ENCODE assay signal across 9 cellular contexts in the genomic region with DNA sequence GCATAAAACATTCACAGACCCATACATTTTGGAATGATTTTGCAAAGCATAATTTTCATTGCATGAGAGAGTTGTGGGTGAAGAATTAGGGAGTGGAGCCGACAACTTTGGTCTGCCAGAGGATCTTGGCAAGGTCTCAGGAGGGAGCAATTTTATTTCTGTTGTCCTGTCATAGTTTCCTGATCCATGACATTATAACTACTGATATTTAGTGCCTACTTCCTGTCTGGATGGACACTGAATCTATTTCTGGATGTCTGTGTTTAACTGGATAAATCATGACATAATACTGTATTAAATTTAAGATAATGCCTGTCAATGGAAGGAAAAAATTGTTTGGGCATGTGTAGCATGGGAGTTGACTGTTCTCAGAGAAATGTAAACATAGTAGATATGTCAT. TPM values are rescaled to one million over a fixed set of nuclear protein-coding genes. Genes with fewer than 3 reads are reported as not detected.
DNase-seq lines count a peak whose midpoint lies in the region; ATAC-seq and TF ChIP-seq lines count a peak whose summit lies in the region.
"Had no signal": no experiment of that assay in that cellular context is flagged by ENCODE, and none has a peak within 500 bp of the region (broad histone marks: within the 10 kb centered on the region; RNA-seq: fewer than 3 reads in every experiment).

No MANE protein-coding gene starts in this region.

- TF ChIP-seq CTCF in CD14-positive monocyte (IDR thresholded peaks at IDR 0.05) (no peak), HEK293 (tag by site-specific recombination; IDR thresholded peaks at IDR 0.05) (no peak), ovary (IDR thresholded peaks at IDR 0.05) (no peak), omental fat pad (IDR thresholded peaks at IDR 0.05) (no peak)

- no peaks in the 10 kb centered on the region for H3K27me3 ChIP-seq in ovary
- no peaks in the 10 kb centered on the region for H3K27me3 ChIP-seq in right cardiac atrium (ENCODE audit: control insufficient read depth, insufficient read depth)
- H3K27me3 ChIP-seq: right atrium auricular region had no signal

- H3K9me3 ChIP-seq in HEK293 (ENCODE audit: control insufficient read depth, insufficient read depth, low read depth, low read length) = no peaks in the 10 kb centered on the region
- H3K9me3 ChIP-seq in ovary = no peaks in the 10 kb centered on the region
- no peaks in the 10 kb centered on the region for H3K9me3 ChIP-seq in right cardiac atrium (ENCODE audit: control insufficient read depth, low read length)
- H3K9me3 ChIP-seq: right atrium auricular region had no signal

- H3K36me3 ChIP-seq in HEK293 (ENCODE audit: control insufficient read depth in 2 of 2, insufficient read depth in 1 of 2, low read length in 2 of 2) (no peaks in the 10 kb centered on the region), ovary (no peaks in the 10 kb centered on the region)
- H3K36me3 ChIP-seq: right atrium auricular region had no signal

- H3K27ac Mint-ChIP-seq in CD14-positive monocyte (peak overlapping the region in 5 of 7 donors; percentile 8 to 96 (median 91)), naive B cell (peak overlapping the region; percentile 86 to 100 (median 95))
- peak overlapping the region; percentile 90 for H3K27ac Mint-ChIP-seq in activated naive CD8-positive, alpha-beta T cell treated with anti-CD3 and anti-CD28 coated beads for 36 hours

- 26 to 36% (median 35%) methylated on average over 1 of the region's 1 CpG for WGBS in ovary, 3 donors
- 25% methylated on average over 1 of the region's 1 CpG for WGBS in right cardiac atrium

- no peak for TF ChIP-seq EP300 in ovary (IDR thresholded peaks at IDR 0.05)

- H3K4me1 ChIP-seq in HEK293 (ENCODE audit: control insufficient read depth, insufficient read depth, low read length) (peaks cover 4% of the 10 kb centered on the region), ovary (ENCODE audit: insufficient read depth) (peaks cover 4% of the 10 kb centered on the region), right cardiac atrium (ENCODE audit: control insufficient read depth, insufficient read depth, low read length) (no peaks in the 10 kb centered on the region)

- ATAC-seq in naive B cell (ENCODE audit: low read depth in 2 of 2) = no peak
- ATAC-seq in GM19463 (IDR thresholded peaks at IDR 0.05; ENCODE audit: unreplicated experiment) = no peak
- no peak for ATAC-seq in right cardiac atrium
- ATAC-seq in omental fat pad (ENCODE audit: low FRiP score) = no peak

- H3K27ac ChIP-seq in HEK293 (ENCODE audit: extremely low read depth, low read depth, low read length) = no peak overlapping the region
- no peak overlapping the region for H3K27ac ChIP-seq in ovary
- H3K27ac ChIP-seq in right cardiac atrium (ENCODE audit: low read length) = no peak overlapping the region
- H3K27ac ChIP-seq: right atrium auricular region had no signal

- H3K36me3 Mint-ChIP-seq in CD14-positive monocyte = peaks cover 9 to 26% of the 10 kb centered on the region in 2 donors
- peaks cover 55% of the 10 kb centered on the region for H3K36me3 Mint-ChIP-seq in activated naive CD8-positive, alpha-beta T cell treated with anti-CD3 and anti-CD28 coated beads for 36 hours
- peaks cover 19% of the 10 kb centered on the region in 2 donors for H3K36me3 Mint-ChIP-seq in naive B cell

- TF ChIP-seq POLR2A in ovary (IDR thresholded peaks at IDR 0.05) = no peak

- POLR2A ChIA-PET in HEK293 (lab: Yijun Ruan, JAX) = no interaction called here

- CTCF ChIA-PET in HEK293 (lab: Yijun Ruan, JAX) = interaction anchor here (0.7 to 1.0 kb wide), 2 partner anchors 198 to 355 kb away, joined by 3 read pairs; no protein-coding TSS in a partner anchor

- intact Hi-C loops in CD14-positive monocyte (cut with micrococcal nuclease) (loop anchor here (5.0 to 10.0 kb wide), 7 partner anchors 42 to 385 kb away; no protein-coding TSS in a partner anchor), ovary (cut with DNase I) (loop anchor here in 2 of 4 donors (10.0 kb wide), 2 partner anchors 355 to 375 kb away; no protein-coding TSS in a partner anchor), right cardiac atrium (cut with DNase I) (loop anchor here in 3 of 4 donors (10.0 kb wide), 2 partner anchors 385 to 1335 kb away; no protein-coding TSS in a partner anchor)

- H3K4me1 Mint-ChIP-seq in CD14-positive monocyte (peaks cover 77% of the 10 kb centered on the region), naive B cell (peaks cover 70 to 72% (median 71%) of the 10 kb centered on the region in 3 donors)
- H3K4me1 Mint-ChIP-seq in activated naive CD8-positive, alpha-beta T cell treated with anti-CD3 and anti-CD28 coated beads for 36 hours = peaks cover 66% of the 10 kb centered on the region

- H3K4me3 Mint-ChIP-seq in CD14-positive monocyte (peak overlapping the region; percentile 96 to 99), naive B cell (peak overlapping the region; percentile 91 to 100 (median 96))
- H3K4me3 Mint-ChIP-seq in activated naive CD8-positive, alpha-beta T cell treated with anti-CD3 and anti-CD28 coated beads for 36 hours = peak overlapping the region; percentile 88

- H3K9me3 Mint-ChIP-seq in CD14-positive monocyte = peaks cover 0 to 6% (median 3%) of the 10 kb centered on the region in 7 donors
- no peaks in the 10 kb centered on the region for H3K9me3 Mint-ChIP-seq in activated naive CD8-positive, alpha-beta T cell treated with anti-CD3 and anti-CD28 coated beads for 36 hours
- H3K9me3 Mint-ChIP-seq in naive B cell = peaks cover 0 to 5% (median 0%) of the 10 kb centered on the region in 7 donors

- H3K27me3 Mint-ChIP-seq in CD14-positive monocyte (ENCODE audit: low read depth in 3 of 3) (no peaks in the 10 kb centered on the region), naive B cell (no peaks in the 10 kb centered on the region)
- H3K27me3 Mint-ChIP-seq in activated naive CD8-positive, alpha-beta T cell treated with anti-CD3 and anti-CD28 coated beads for 36 hours = no peaks in the 10 kb centered on the region

- no peak overlapping the region for H3K4me3 ChIP-seq in HEK293 (ENCODE audit: low read depth, low read length)
- H3K4me3 ChIP-seq in ovary = no peak overlapping the region
- no peak overlapping the region for H3K4me3 ChIP-seq in right cardiac atrium (ENCODE audit: low read length)
- H3K4me3 ChIP-seq: right atrium auricular region had no signal

- DNase-seq in CD14-positive monocyte (ENCODE audit: low spot score) (no peak), naive B cell (no peak), ovary (no peak), right cardiac atrium (no peak), omental fat pad (ENCODE audit: low spot score) (no peak)
- no peak for DNase-seq in activated naive CD8-positive, alpha-beta T cell treated with anti-CD3 and anti-CD28 coated beads for 36 hours

TF ChIP-seq in HEK293, 187 proteins besides CTCF, POLR2A, EP300 and RAD21:
- no peak for TF ChIP-seq ZNF121 (tag by site-specific recombination; IDR thresholded peaks at IDR 0.05)
- TF ChIP-seq ZBTB7A (tag by site-specific recombination; IDR thresholded peaks at IDR 0.05; ENCODE audit: low read depth) = no peak
- TF ChIP-seq, protein P1, sequence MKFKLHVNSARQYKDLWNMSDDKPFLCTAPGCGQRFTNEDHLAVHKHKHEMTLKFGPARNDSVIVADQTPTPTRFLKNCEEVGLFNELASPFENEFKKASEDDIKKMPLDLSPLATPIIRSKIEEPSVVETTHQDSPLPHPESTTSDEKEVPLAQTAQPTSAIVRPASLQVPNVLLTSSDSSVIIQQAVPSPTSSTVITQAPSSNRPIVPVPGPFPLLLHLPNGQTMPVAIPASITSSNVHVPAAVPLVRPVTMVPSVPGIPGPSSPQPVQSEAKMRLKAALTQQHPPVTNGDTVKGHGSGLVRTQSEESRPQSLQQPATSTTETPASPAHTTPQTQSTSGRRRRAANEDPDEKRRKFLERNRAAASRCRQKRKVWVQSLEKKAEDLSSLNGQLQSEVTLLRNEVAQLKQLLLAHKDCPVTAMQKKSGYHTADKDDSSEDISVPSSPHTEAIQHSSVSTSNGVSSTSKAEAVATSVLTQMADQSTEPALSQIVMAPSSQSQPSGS (tag by site-specific recombination; IDR thresholded peaks at IDR 0.05; ENCODE audit: low read depth) = peak; percentile 11; the same call in 1 of the 2 replicates
- TF ChIP-seq ZBTB48 (tag by site-specific recombination; IDR thresholded peaks at IDR 0.05) = no peak

RNA-seq across cellular contexts. Expression of a gene that starts 2.5 kb away (rescaled TPM):
- polyA plus RNA-seq in CD14-positive monocyte (10 to 100 TPM; 66.1 to 97.3 TPM), naive B cell (ENCODE audit: low read depth in 6 of 6) (100 to 1,000 TPM; 129 to 160 (median 153) TPM), ovary (1 to 10 TPM; 1.1 to 4.9 TPM), right cardiac atrium (0.27 TPM)
- 10 to 100 TPM; 71.9 to 74.8 TPM for total RNA-seq in activated naive CD8-positive, alpha-beta T cell treated with anti-CD3 and anti-CD28 coated beads for 36 hours
- total RNA-seq in ovary (1 to 10 TPM; 1.0 to 7.2 (median 2.1) TPM), right cardiac atrium (1 to 10 TPM; 1.1 to 2.3 (median 1.8) TPM), omental fat pad (10 to 100 TPM in 1 of 4 donors, 1 to 10 TPM in 3; 5.6 to 25.6 (median 6.9) TPM)
